8 cellular contexts compared by ENCODE assay signal in the genomic region with DNA sequence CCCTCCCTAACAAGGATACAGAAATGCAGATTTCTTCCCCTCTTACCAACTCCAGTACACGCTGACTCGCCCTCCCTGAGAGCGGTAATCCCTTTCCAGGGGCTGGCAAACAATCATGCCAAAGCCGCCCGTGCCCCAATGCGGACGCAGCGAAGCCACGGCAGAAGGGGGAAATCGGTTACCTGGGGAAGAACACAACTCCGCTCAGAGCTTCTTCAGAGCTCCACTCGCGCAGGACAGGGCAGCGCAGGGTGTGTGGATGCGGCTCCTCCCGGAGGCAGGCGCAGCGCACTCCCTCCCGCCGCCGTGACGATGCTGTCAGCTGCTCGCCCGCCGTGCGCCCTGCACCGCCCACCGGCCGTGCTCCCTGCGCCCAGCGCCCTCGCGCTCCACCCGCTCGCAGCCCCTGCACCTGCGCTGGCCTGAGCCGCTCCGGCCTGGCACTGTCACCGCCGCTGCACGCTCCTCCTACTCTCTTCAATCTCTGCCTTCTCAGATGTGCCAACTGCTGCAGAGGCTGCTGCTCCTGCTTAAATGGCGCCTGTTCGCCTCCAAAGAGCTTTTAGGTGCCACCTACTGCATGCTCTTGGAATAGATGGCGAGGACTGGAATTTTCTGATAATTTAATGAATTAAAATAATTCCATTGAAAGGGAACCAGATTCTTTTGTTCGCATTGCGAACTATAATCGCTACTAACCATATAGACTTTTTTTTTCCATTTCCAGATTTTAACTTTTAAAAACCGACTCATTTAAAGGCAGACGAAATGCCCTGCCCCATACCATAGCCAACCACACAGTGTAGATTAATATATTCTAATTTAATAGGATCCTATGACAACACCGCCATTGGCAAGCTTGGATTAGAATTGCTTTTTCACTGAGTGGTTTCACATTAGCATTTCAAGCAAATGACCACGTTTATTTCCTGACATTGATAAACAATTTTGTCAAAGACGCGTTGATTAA. TPM values are rescaled to one million over a fixed set of nuclear protein-coding genes. Genes with fewer than 3 reads are reported as not detected.
DNase-seq lines count a peak whose midpoint lies in the region; ATAC-seq, FAIRE-seq and TF ChIP-seq lines count a peak whose summit lies in the region.

A gene with protein sequence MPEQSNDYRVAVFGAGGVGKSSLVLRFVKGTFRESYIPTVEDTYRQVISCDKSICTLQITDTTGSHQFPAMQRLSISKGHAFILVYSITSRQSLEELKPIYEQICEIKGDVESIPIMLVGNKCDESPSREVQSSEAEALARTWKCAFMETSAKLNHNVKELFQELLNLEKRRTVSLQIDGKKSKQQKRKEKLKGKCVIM (minus strand): TSS at position 255 of the 970 bp plus-strand sequence. CDS start 28,997 bp downstream, outside the sequence.

- in situ Hi-C loops in GM23248 (cut with MboI) (no loop called here), KBM-7 (cut with MboI; ENCODE audit: low pct_unique_long_range_greater_than_20kb, low sequenced_read_pairs) (no loop called here)

- H3K9me3 Mint-ChIP-seq in progenitor cell of endocrine pancreas (ENCODE audit: low read depth), result no peaks in the 10 kb centered on the region

- H3K9me3 ChIP-seq in GM23248 (ENCODE audit: low read depth) (no peaks in the 10 kb centered on the region), right cardiac atrium (ENCODE audit: control insufficient read depth, low read length) (no peaks in the 10 kb centered on the region)

- DNase-seq in GM23248 (peak; percentile 68), NCI-H226 (peak; percentile 36), anterior cingulate cortex (lab: John Stamatoyannopoulos, UW) (peak; percentile 27 to 93 (median 76)), right cardiac atrium (peak; percentile 25 to 64 (median 60)), progenitor cell of endocrine pancreas (ENCODE audit: low spot score, unreplicated experiment) (peak; percentile 64), GM12892 (ENCODE audit: insufficient read length) (no peak), KBM-7 (no peak)

- H2AFZ ChIP-seq in GM23248, result peak within 1 kb of the TSS; percentile 82

- H4K20me1 ChIP-seq in GM23248 (ENCODE audit: insufficient read depth), result no peaks in the 10 kb centered on the region

- no peaks in the 10 kb centered on the region for H3K36me3 ChIP-seq in GM23248 (ENCODE audit: low read depth)

- H3K4me3 ChIP-seq in GM23248 (peak within 1 kb of the TSS; percentile 70), right cardiac atrium (ENCODE audit: low read length) (peak within 1 kb of the TSS; percentile 27)

- no peak within 1 kb of the TSS for H3K27ac ChIP-seq in C4-2B
- no peak within 1 kb of the TSS for H3K27ac ChIP-seq in GM23248
- H3K27ac ChIP-seq in right cardiac atrium (ENCODE audit: low read length), result no peak within 1 kb of the TSS

- peak; percentile 85 to 90 for ATAC-seq in right cardiac atrium

- no peaks in the 10 kb centered on the region for H3F3A ChIP-seq in GM23248 (ENCODE audit: insufficient read depth)

- H3K27me3 ChIP-seq in GM23248 (replicated peaks; ENCODE audit: insufficient read depth) (0 out of 2 replicates have a peak, but pooled peaks cover 7% of the 10 kb centered on the region), right cardiac atrium (ENCODE audit: control insufficient read depth, insufficient read depth) (no peaks in the 10 kb centered on the region)

- H3K4me2 ChIP-seq in GM23248 (ENCODE audit: unreplicated experiment), result peak within 1 kb of the TSS; percentile 80

- peaks cover 5% of the 10 kb centered on the region for H3K4me1 Mint-ChIP-seq in progenitor cell of endocrine pancreas (ENCODE audit: low read depth)

- 2 to 3% methylated on average over 49 to 52 of the region's 53 CpGs for WGBS in GM23248 (ENCODE audit: low coverage in 1 of 2, low lambda C conversion rate in 2 of 2, missing lambda C conversion rate in 2 of 2), 2 experiments
- 6% methylated on average over 53 of the region's 53 CpGs for WGBS in right cardiac atrium

- H3K27me3 Mint-ChIP-seq in progenitor cell of endocrine pancreas, result peaks cover 91% of the 10 kb centered on the region

- H3K4me1 ChIP-seq in GM23248 (ENCODE audit: insufficient read depth) (no peaks in the 10 kb centered on the region), right cardiac atrium (ENCODE audit: control insufficient read depth, insufficient read depth, low read length) (no peaks in the 10 kb centered on the region)

- H3K79me2 ChIP-seq in GM23248 (ENCODE audit: insufficient read depth), result no peaks in the 10 kb centered on the region

- peak within 1 kb of the TSS; percentile 33 for H3K27ac Mint-ChIP-seq in progenitor cell of endocrine pancreas

- no peak for TF ChIP-seq POLR2A in GM12892 (IDR thresholded peaks at IDR 0.05; ENCODE audit: low read depth, low read length)

- no peak within 1 kb of the TSS for H3K9ac ChIP-seq in GM23248

- no peaks in the 10 kb centered on the region for H3K9me2 ChIP-seq in GM23248 (ENCODE audit: insufficient read depth)

- no peaks in the 10 kb centered on the region for H3K36me3 Mint-ChIP-seq in progenitor cell of endocrine pancreas (ENCODE audit: insufficient read depth)

- intact Hi-C loops in right cardiac atrium (cut with DNase I), result no loop called here

- no peak for FAIRE-seq in GM12892 (lab: Jason Lieb, UNC)

- TF ChIP-seq CTCF in C4-2B (conservative IDR thresholded peaks at IDR 0.05) (peak; percentile 86), progenitor cell of endocrine pancreas (IDR thresholded peaks at IDR 0.05; ENCODE audit: unreplicated experiment) (peak; percentile 42)

- peak within 1 kb of the TSS; percentile 82 for H3K4me3 Mint-ChIP-seq in progenitor cell of endocrine pancreas (ENCODE audit: low read depth)

RNA-seq across cellular contexts. Expression of the gene that starts here (rescaled TPM):
- not detected in 2 replicates for total RNA-seq in GM23248 (2014; rRNA removed; shearing (Covaris generic))
- not detected in 2 replicates for polyA plus RNA-seq in GM23248 (2016; fragmentation: Nextera tagmentation; extraction: Ambion mirVana)
- total RNA-seq in right cardiac atrium, result not detected
- polyA plus RNA-seq in right cardiac atrium, result 0.02 TPM
- total RNA-seq in progenitor cell of endocrine pancreas, result not detected in 2 replicates
- 0.06 TPM for polyA plus RNA-seq in GM12892 (2012; ENCODE audit: missing spikeins)

Comparison
In these comparisons a context has a peak if more than half of its experiments do, and no peak if none do; other contexts are left out.
1. Peak in DNase-seq, H3K4me3 ChIP-seq and H3K4me2 ChIP-seq in GM23248; RNA of the gene not detected or under 1 TPM.
2. Peak in DNase-seq, ATAC-seq and H3K4me3 ChIP-seq in right cardiac atrium; RNA of the gene not detected or under 1 TPM.
3. Peak in DNase-seq in progenitor cell of endocrine pancreas; RNA of the gene not detected or under 1 TPM.
4. DNase-seq: peak in NCI-H226 (single experiment) and anterior cingulate cortex (58 of 58); none in GM12892 (single experiment) and KBM-7 (single experiment).